ENCODE assay signal across 1 cellular context in the genomic region with DNA sequence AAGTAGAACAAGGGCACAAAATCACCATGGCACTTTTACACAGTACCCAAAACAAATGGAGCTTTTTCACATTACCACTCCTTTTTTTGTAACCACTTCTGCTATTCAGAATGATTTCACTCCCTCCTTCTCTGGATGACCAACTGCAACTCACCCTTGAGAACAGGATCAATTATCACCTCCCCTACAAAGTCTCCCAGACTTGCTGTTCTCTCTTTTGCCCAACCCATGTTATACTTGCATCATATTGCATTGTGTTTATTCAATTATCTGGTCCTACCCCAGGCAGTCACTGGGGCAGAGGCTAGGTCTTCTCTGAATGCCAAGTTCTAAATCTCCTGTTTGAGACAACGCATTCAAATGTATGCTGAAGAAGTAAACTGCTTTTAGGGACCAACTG.
TF ChIP-seq lines count a peak whose summit lies in the region.

No MANE protein-coding gene starts in this region.

TF ChIP-seq in WTC11, 78 proteins besides CTCF, POLR2A, EP300 and RAD21 (continued from another document):
- TF ChIP-seq EMX1 (CRISPR knock-in tag; IDR thresholded peaks at IDR 0.05) (no peak), NR3C1 (CRISPR knock-in tag; conservative IDR thresholded peaks at IDR 0.05; ENCODE audit: low read depth) (no peak), NFATC4 (CRISPR knock-in tag; IDR thresholded peaks at IDR 0.05) (no peak), SMAD4 (CRISPR knock-in tag; IDR thresholded peaks at IDR 0.05) (no peak), NFYB (CRISPR knock-in tag; conservative IDR thresholded peaks at IDR 0.05; ENCODE audit: low read depth) (no peak), KAT7 (CRISPR knock-in tag; IDR thresholded peaks at IDR 0.05; ENCODE audit: borderline replicate concordance) (no peak)
- TF ChIP-seq, protein P1, sequence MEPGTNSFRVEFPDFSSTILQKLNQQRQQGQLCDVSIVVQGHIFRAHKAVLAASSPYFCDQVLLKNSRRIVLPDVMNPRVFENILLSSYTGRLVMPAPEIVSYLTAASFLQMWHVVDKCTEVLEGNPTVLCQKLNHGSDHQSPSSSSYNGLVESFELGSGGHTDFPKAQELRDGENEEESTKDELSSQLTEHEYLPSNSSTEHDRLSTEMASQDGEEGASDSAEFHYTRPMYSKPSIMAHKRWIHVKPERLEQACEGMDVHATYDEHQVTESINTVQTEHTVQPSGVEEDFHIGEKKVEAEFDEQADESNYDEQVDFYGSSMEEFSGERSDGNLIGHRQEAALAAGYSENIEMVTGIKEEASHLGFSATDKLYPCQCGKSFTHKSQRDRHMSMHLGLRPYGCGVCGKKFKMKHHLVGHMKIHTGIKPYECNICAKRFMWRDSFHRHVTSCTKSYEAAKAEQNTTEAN (CRISPR knock-in tag; IDR thresholded peaks at IDR 0.05): no peak
TF ChIP-seq in WTC11: peak in this region for 0.
